ENCODE assay signal across 8 cellular contexts in genomic region chr7:100126239-100126930, GRCh38. TPM values are rescaled to one million over a fixed set of nuclear protein-coding genes. Genes with fewer than 3 reads are reported as not detected.
DNase-seq lines count a peak whose midpoint lies in the region; ATAC-seq and TF ChIP-seq lines count a peak whose summit lies in the region.

No MANE protein-coding gene starts in this region.

- no peaks in the 10 kb centered on the region for H3K9me3 Mint-ChIP-seq in activated naive CD8-positive, alpha-beta T cell treated with anti-CD3 and anti-CD28 coated beads, Interleukin-2, amount 50 U/mL, for 24 hours

- H3K9me3 ChIP-seq in subcutaneous abdominal adipose tissue (ENCODE audit: control insufficient read depth in 5 of 5, low read length in 5 of 5) = no peaks in the 10 kb centered on the region

- H3K27me3 Mint-ChIP-seq in activated naive CD8-positive, alpha-beta T cell treated with anti-CD3 and anti-CD28 coated beads, Interleukin-2, amount 50 U/mL, for 24 hours = no peaks in the 10 kb centered on the region

- H3K4me1 ChIP-seq in subcutaneous abdominal adipose tissue (ENCODE audit: control insufficient read depth in 5 of 5, insufficient read depth in 5 of 5, low read length in 5 of 5) = peaks cover 2 to 41% (median 29%) of the 10 kb centered on the region in 5 donors

- H3K4me3 Mint-ChIP-seq in activated naive CD8-positive, alpha-beta T cell treated with anti-CD3 and anti-CD28 coated beads, Interleukin-2, amount 50 U/mL, for 24 hours = peak overlapping the region; percentile 99

- DNase-seq in activated naive CD8-positive, alpha-beta T cell treated with anti-CD3 and anti-CD28 coated beads, Interleukin-2, amount 50 U/mL, for 24 hours = no peak
- peak; percentile 26 for DNase-seq in kidney epithelial cell (ENCODE audit: low read depth)
- DNase-seq in H4 (ENCODE audit: low spot score) = no peak
- DNase-seq in NCI-H774 (lab: John Stamatoyannopoulos, UW) = no peak
- DNase-seq in RPMI8226 = no peak

- ATAC-seq in GM18519 (IDR thresholded peaks at IDR 0.05; ENCODE audit: low FRiP score, unreplicated experiment) = peak; percentile 8
- ATAC-seq in HG03025 (IDR thresholded peaks at IDR 0.05; ENCODE audit: low FRiP score, unreplicated experiment) = peak; percentile 28
- ATAC-seq in activated naive CD8-positive, alpha-beta T cell treated with anti-CD3 and anti-CD28 coated beads, Interleukin-2, amount 50 U/mL, for 24 hours = peak; percentile 30

- peaks cover 44% of the 10 kb centered on the region for H3K4me1 Mint-ChIP-seq in activated naive CD8-positive, alpha-beta T cell treated with anti-CD3 and anti-CD28 coated beads, Interleukin-2, amount 50 U/mL, for 24 hours

- H3K36me3 Mint-ChIP-seq in activated naive CD8-positive, alpha-beta T cell treated with anti-CD3 and anti-CD28 coated beads, Interleukin-2, amount 50 U/mL, for 24 hours (ENCODE audit: low read depth) = peaks cover 9% of the 10 kb centered on the region

- peak overlapping the region; percentile 81 for H3K27ac ChIP-seq in subcutaneous abdominal adipose tissue (ENCODE audit: low read depth, low read length)

- peak overlapping the region; percentile 30 to 94 (median 91) for H3K9ac ChIP-seq in subcutaneous abdominal adipose tissue (ENCODE audit: low read length in 5 of 5)

- TF ChIP-seq CTCF in kidney epithelial cell (IDR thresholded peaks at IDR 0.05; ENCODE audit: insufficient read depth, low read length, poor library complexity, severe bottlenecking) = no peak

- H3K4me3 ChIP-seq in kidney epithelial cell (ENCODE audit: low read depth, low read length) = peak overlapping the region; percentile 64
- H3K4me3 ChIP-seq in subcutaneous abdominal adipose tissue (ENCODE audit: low read depth in 1 of 5, low read length in 5 of 5) = peak overlapping the region; percentile 81 to 96 (median 92)

- no peaks in the 10 kb centered on the region for H3K36me3 ChIP-seq in kidney epithelial cell (ENCODE audit: control insufficient read depth, insufficient read depth, low read length)
- peaks cover 0 to 5% (median 3%) of the 10 kb centered on the region in 5 donors for H3K36me3 ChIP-seq in subcutaneous abdominal adipose tissue (ENCODE audit: control insufficient read depth in 5 of 5, insufficient read depth in 5 of 5, low read length in 5 of 5)

- no peaks in the 10 kb centered on the region for H3K27me3 ChIP-seq in kidney epithelial cell (ENCODE audit: control insufficient read depth, insufficient read depth, low read length)
- H3K27me3 ChIP-seq in subcutaneous abdominal adipose tissue (ENCODE audit: control insufficient read depth in 5 of 5, insufficient read depth in 4 of 5, low read length in 5 of 5) = no peaks in the 10 kb centered on the region

- peak overlapping the region; percentile 99 for H3K27ac Mint-ChIP-seq in activated naive CD8-positive, alpha-beta T cell treated with anti-CD3 and anti-CD28 coated beads, Interleukin-2, amount 50 U/mL, for 24 hours

RNA-seq across cellular contexts. Expression of gene MBLAC1, which starts 0.4 kb away (rescaled TPM):
- total RNA-seq in kidney epithelial cell = 2.3 and 3.5 TPM in 2 replicates
- total RNA-seq in H4 (2014; rRNA removed; shearing (Covaris generic)) = 0.52 and 1.6 TPM in 2 replicates

RNA-seq across cellular contexts. Expression of gene CNPY4, which starts 7.0 kb away (rescaled TPM):
- 10.1 TPM in 2 replicates for total RNA-seq in kidney epithelial cell
- total RNA-seq in H4 (2014; rRNA removed; shearing (Covaris generic)) = 31.9 and 33.1 TPM in 2 replicates

RNA-seq across cellular contexts. Expression of gene TAF6, which starts 7.2 kb away (rescaled TPM):
- 69.0 and 80.5 TPM in 2 replicates for total RNA-seq in kidney epithelial cell
- total RNA-seq in H4 (2014; rRNA removed; shearing (Covaris generic)) = 44.0 and 62.1 TPM in 2 replicates

RNA-seq across cellular contexts. Expression of gene LAMTOR4, which starts 22.3 kb away (rescaled TPM):
- 150 and 208 TPM in 2 replicates for total RNA-seq in kidney epithelial cell
- total RNA-seq in H4 (2014; rRNA removed; shearing (Covaris generic)) = 217 and 229 TPM in 2 replicates

RNA-seq across cellular contexts. Expression of gene AP4M1, which starts 24.9 kb away (rescaled TPM):
- 23.6 and 29.4 TPM in 2 replicates for total RNA-seq in kidney epithelial cell
- 20.0 and 29.6 TPM in 2 replicates for total RNA-seq in H4 (2014; rRNA removed; shearing (Covaris generic))
